ENCODE assay signal across 1 cellular context in the genomic region with DNA sequence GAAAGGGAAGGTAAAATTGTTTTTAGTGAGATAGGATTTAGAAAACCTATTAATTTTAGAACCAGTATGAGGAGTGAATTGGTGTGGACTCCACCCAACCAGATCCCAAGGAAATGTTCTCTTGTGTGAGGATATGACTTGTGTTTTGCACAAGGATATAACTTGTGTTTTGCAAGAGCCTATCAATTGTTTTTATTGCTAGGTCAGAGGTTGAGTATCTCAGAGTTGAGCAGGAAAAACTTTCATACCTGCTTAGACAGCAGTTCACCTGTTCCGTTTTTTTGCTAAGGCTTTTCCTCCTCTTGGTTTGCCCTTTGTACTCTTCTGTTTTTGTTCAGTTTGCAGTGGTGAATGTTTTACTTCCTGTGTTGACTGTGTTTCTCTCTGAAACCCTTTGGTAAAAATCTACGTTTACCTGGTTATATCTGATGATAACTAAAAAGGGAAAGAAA.
TF ChIP-seq lines count a peak whose summit lies in the region.

No MANE protein-coding gene starts in this region.

TF ChIP-seq in HepG2, 621 proteins besides CTCF, POLR2A, EP300 and RAD21 (continued from another document and continues in another):
- TF ChIP-seq, protein P1, sequence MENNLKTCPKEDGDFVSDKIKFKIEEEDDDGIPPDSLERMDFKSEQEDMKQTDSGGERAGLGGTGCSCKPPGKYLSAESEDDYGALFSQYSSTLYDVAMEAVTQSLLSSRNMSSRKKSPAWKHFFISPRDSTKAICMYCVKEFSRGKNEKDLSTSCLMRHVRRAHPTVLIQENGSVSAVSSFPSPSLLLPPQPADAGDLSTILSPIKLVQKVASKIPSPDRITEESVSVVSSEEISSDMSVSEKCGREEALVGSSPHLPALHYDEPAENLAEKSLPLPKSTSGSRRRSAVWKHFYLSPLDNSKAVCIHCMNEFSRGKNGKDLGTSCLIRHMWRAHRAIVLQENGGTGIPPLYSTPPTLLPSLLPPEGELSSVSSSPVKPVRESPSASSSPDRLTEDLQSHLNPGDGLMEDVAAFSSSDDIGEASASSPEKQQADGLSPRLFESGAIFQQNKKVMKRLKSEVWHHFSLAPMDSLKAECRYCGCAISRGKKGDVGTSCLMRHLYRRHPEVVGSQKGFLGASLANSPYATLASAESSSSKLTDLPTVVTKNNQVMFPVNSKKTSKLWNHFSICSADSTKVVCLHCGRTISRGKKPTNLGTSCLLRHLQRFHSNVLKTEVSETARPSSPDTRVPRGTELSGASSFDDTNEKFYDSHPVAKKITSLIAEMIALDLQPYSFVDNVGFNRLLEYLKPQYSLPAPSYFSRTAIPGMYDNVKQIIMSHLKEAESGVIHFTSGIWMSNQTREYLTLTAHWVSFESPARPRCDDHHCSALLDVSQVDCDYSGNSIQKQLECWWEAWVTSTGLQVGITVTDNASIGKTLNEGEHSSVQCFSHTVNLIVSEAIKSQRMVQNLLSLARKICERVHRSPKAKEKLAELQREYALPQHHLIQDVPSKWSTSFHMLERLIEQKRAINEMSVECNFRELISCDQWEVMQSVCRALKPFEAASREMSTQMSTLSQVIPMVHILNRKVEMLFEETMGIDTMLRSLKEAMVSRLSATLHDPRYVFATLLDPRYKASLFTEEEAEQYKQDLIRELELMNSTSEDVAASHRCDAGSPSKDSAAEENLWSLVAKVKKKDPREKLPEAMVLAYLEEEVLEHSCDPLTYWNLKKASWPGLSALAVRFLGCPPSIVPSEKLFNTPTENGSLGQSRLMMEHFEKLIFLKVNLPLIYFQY (CRISPR knock-in tag; IDR thresholded peaks at IDR 0.05; ENCODE audit: borderline replicate concordance): no peak
- TF ChIP-seq CAMTA2 (CRISPR knock-in tag; IDR thresholded peaks at IDR 0.05; ENCODE audit: borderline replicate concordance): no peak
- TF ChIP-seq, protein P2, sequence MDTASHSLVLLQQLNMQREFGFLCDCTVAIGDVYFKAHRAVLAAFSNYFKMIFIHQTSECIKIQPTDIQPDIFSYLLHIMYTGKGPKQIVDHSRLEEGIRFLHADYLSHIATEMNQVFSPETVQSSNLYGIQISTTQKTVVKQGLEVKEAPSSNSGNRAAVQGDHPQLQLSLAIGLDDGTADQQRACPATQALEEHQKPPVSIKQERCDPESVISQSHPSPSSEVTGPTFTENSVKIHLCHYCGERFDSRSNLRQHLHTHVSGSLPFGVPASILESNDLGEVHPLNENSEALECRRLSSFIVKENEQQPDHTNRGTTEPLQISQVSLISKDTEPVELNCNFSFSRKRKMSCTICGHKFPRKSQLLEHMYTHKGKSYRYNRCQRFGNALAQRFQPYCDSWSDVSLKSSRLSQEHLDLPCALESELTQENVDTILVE (CRISPR knock-in tag; IDR thresholded peaks at IDR 0.05): peak; percentile 39; the same call in 1 of the 2 replicates
- peak; percentile 29; the same call in 1 of the 2 replicates for TF ChIP-seq MEF2D (CRISPR knock-in tag; IDR thresholded peaks at IDR 0.05)
- TF ChIP-seq CBX5 (CRISPR knock-in tag; IDR thresholded peaks at IDR 0.05; ENCODE audit: borderline replicate concordance): no peak
- no peak for TF ChIP-seq ZNF619 (CRISPR knock-in tag; IDR thresholded peaks at IDR 0.05)
- peak; percentile 9 for TF ChIP-seq STAG1 (CRISPR knock-in tag; IDR thresholded peaks at IDR 0.05)
- TF ChIP-seq ZNF331 (CRISPR knock-in tag; IDR thresholded peaks at IDR 0.05): peak; percentile 79; the same call in 1 of the 2 replicates
- no peak for TF ChIP-seq ZNF552 (CRISPR knock-in tag; IDR thresholded peaks at IDR 0.05; ENCODE audit: borderline replicate concordance)
- TF ChIP-seq, protein P3, sequence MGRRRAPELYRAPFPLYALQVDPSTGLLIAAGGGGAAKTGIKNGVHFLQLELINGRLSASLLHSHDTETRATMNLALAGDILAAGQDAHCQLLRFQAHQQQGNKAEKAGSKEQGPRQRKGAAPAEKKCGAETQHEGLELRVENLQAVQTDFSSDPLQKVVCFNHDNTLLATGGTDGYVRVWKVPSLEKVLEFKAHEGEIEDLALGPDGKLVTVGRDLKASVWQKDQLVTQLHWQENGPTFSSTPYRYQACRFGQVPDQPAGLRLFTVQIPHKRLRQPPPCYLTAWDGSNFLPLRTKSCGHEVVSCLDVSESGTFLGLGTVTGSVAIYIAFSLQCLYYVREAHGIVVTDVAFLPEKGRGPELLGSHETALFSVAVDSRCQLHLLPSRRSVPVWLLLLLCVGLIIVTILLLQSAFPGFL (CRISPR knock-in tag; IDR thresholded peaks at IDR 0.05): no peak
- TF ChIP-seq FOXK2 (IDR thresholded peaks at IDR 0.05): 0 out of 2 replicates have a peak, but pooled peaks have one; percentile 6
- no peak for TF ChIP-seq SMC3 (IDR thresholded peaks at IDR 0.05; ENCODE audit: low read length)
- peak in 1 of 2 experiments; percentile 35; a peak in 1 of 4 replicates for TF ChIP-seq KLF16 (CRISPR knock-in tag; IDR thresholded peaks at IDR 0.05)
- peak; percentile 59; the same call in 1 of the 2 replicates for TF ChIP-seq ZNF12 (CRISPR knock-in tag; IDR thresholded peaks at IDR 0.05)
- TF ChIP-seq, protein P4, sequence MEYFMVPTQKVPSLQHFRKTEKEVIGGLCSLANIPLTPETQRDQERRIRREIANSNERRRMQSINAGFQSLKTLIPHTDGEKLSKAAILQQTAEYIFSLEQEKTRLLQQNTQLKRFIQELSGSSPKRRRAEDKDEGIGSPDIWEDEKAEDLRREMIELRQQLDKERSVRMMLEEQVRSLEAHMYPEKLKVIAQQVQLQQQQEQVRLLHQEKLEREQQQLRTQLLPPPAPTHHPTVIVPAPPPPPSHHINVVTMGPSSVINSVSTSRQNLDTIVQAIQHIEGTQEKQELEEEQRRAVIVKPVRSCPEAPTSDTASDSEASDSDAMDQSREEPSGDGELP (IDR thresholded peaks at IDR 0.05; ENCODE audit: borderline replicate concordance, low read depth): peak; percentile 75; the same call in 1 of the 2 replicates
- TF ChIP-seq KMT2B (CRISPR knock-in tag; IDR thresholded peaks at IDR 0.05): peak; percentile 58
- TF ChIP-seq, protein P5, sequence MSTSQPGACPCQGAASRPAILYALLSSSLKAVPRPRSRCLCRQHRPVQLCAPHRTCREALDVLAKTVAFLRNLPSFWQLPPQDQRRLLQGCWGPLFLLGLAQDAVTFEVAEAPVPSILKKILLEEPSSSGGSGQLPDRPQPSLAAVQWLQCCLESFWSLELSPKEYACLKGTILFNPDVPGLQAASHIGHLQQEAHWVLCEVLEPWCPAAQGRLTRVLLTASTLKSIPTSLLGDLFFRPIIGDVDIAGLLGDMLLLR (CRISPR knock-in tag; IDR thresholded peaks at IDR 0.05): no peak
- TF ChIP-seq MIXL1 (CRISPR knock-in tag; IDR thresholded peaks at IDR 0.05): peak; percentile 49; the same call in 1 of the 2 replicates
- TF ChIP-seq ZNF382 (CRISPR knock-in tag; IDR thresholded peaks at IDR 0.05; ENCODE audit: borderline replicate concordance): no peak
- no peak for TF ChIP-seq ETV6 (CRISPR knock-in tag; conservative IDR thresholded peaks at IDR 0.05)
- peak; percentile 61; the same call in 1 of the 2 replicates for TF ChIP-seq ZNF205 (CRISPR knock-in tag; IDR thresholded peaks at IDR 0.05)
- TF ChIP-seq, protein P6, sequence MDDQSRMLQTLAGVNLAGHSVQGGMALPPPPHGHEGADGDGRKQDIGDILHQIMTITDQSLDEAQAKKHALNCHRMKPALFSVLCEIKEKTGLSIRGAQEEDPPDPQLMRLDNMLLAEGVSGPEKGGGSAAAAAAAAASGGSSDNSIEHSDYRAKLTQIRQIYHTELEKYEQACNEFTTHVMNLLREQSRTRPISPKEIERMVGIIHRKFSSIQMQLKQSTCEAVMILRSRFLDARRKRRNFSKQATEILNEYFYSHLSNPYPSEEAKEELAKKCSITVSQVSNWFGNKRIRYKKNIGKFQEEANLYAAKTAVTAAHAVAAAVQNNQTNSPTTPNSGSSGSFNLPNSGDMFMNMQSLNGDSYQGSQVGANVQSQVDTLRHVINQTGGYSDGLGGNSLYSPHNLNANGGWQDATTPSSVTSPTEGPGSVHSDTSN (CRISPR knock-in tag; IDR thresholded peaks at IDR 0.05; ENCODE audit: borderline replicate concordance): no peak
- no peak for TF ChIP-seq PRPF4 (IDR thresholded peaks at IDR 0.05; ENCODE audit: low read depth, low read length, poor library complexity, severe bottlenecking)
- TF ChIP-seq ZNF670 (CRISPR knock-in tag; IDR thresholded peaks at IDR 0.05; ENCODE audit: borderline replicate concordance): 0 out of 2 replicates have a peak, but pooled peaks have one; percentile 66
- no peak for TF ChIP-seq LCORL (IDR thresholded peaks at IDR 0.05)
- peak; percentile 67; the same call in 1 of the 2 replicates for TF ChIP-seq LCORL (CRISPR knock-in tag; IDR thresholded peaks at IDR 0.05)
- peak; percentile 76 for TF ChIP-seq NFIC (IDR thresholded peaks at IDR 0.05; ENCODE audit: low read length)
- TF ChIP-seq, protein P7, sequence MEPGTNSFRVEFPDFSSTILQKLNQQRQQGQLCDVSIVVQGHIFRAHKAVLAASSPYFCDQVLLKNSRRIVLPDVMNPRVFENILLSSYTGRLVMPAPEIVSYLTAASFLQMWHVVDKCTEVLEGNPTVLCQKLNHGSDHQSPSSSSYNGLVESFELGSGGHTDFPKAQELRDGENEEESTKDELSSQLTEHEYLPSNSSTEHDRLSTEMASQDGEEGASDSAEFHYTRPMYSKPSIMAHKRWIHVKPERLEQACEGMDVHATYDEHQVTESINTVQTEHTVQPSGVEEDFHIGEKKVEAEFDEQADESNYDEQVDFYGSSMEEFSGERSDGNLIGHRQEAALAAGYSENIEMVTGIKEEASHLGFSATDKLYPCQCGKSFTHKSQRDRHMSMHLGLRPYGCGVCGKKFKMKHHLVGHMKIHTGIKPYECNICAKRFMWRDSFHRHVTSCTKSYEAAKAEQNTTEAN (CRISPR knock-in tag; conservative IDR thresholded peaks at IDR 0.05): peak; percentile 88
- TF ChIP-seq, protein P8, sequence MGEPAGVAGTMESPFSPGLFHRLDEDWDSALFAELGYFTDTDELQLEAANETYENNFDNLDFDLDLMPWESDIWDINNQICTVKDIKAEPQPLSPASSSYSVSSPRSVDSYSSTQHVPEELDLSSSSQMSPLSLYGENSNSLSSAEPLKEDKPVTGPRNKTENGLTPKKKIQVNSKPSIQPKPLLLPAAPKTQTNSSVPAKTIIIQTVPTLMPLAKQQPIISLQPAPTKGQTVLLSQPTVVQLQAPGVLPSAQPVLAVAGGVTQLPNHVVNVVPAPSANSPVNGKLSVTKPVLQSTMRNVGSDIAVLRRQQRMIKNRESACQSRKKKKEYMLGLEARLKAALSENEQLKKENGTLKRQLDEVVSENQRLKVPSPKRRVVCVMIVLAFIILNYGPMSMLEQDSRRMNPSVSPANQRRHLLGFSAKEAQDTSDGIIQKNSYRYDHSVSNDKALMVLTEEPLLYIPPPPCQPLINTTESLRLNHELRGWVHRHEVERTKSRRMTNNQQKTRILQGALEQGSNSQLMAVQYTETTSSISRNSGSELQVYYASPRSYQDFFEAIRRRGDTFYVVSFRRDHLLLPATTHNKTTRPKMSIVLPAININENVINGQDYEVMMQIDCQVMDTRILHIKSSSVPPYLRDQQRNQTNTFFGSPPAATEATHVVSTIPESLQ (CRISPR knock-in tag; conservative IDR thresholded peaks at IDR 0.05): no peak; the same call in 1 of the 2 replicates
- TF ChIP-seq RBFOX2 (IDR thresholded peaks at IDR 0.05; ENCODE audit: low read depth, low read length): 0 out of 2 replicates have a peak, but pooled peaks have one; percentile 36
- TF ChIP-seq HNF4G (IDR thresholded peaks at IDR 0.05; ENCODE audit: borderline replicate concordance, low read depth, low read length): peak; percentile 91
- TF ChIP-seq HNF4G (CRISPR knock-in tag; IDR thresholded peaks at IDR 0.05; ENCODE audit: borderline replicate concordance, low read depth): 0 out of 2 replicates have a peak, but pooled peaks have one; percentile 52
- no peak for TF ChIP-seq GTF2F1 (IDR thresholded peaks at IDR 0.05; ENCODE audit: low read length)
- TF ChIP-seq, protein P9, sequence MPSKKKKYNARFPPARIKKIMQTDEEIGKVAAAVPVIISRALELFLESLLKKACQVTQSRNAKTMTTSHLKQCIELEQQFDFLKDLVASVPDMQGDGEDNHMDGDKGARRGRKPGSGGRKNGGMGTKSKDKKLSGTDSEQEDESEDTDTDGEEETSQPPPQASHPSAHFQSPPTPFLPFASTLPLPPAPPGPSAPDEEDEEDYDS (CRISPR knock-in tag; IDR thresholded peaks at IDR 0.05): peak; percentile 42; the same call in 1 of the 2 replicates
- TF ChIP-seq TEAD3 (CRISPR knock-in tag; optimal IDR thresholded peaks at IDR 0.05; ENCODE audit: borderline replicate concordance): peak; percentile 71
- peak; percentile 92 for TF ChIP-seq MED1 (CRISPR knock-in tag; IDR thresholded peaks at IDR 0.05)
- TF ChIP-seq, protein P10, sequence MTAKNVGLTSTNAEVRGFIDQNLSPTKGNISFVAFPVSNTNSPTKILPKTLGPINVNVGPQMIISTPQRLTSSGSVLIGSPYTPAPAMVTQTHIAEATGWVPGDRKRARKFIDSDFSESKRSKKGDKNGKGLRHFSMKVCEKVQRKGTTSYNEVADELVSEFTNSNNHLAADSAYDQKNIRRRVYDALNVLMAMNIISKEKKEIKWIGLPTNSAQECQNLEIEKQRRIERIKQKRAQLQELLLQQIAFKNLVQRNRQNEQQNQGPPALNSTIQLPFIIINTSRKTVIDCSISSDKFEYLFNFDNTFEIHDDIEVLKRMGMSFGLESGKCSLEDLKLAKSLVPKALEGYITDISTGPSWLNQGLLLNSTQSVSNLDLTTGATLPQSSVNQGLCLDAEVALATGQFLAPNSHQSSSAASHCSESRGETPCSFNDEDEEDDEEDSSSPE (CRISPR knock-in tag; IDR thresholded peaks at IDR 0.05): no peak
- TF ChIP-seq TARDBP (CRISPR knock-in tag; IDR thresholded peaks at IDR 0.05): peak; percentile 63; the same call in 1 of the 2 replicates
- no peak for TF ChIP-seq FOSL2 (CRISPR knock-in tag; IDR thresholded peaks at IDR 0.05)
- TF ChIP-seq ZNF737 (CRISPR knock-in tag; IDR thresholded peaks at IDR 0.05; ENCODE audit: borderline replicate concordance): no peak
- TF ChIP-seq HNF4A (CRISPR knock-in tag; IDR thresholded peaks at IDR 0.05): peak; percentile 92
- TF ChIP-seq PAWR (CRISPR knock-in tag; IDR thresholded peaks at IDR 0.05; ENCODE audit: borderline replicate concordance): no peak
- TF ChIP-seq CHD4 (IDR thresholded peaks at IDR 0.05; ENCODE audit: borderline replicate concordance, low read length): peak; percentile 66; the same call in 1 of the 2 replicates
- TF ChIP-seq ZBTB38 (CRISPR knock-in tag; IDR thresholded peaks at IDR 0.05): no peak
- peak; percentile 92 for TF ChIP-seq GATAD2A (CRISPR knock-in tag; IDR thresholded peaks at IDR 0.05)
- TF ChIP-seq, protein P11, sequence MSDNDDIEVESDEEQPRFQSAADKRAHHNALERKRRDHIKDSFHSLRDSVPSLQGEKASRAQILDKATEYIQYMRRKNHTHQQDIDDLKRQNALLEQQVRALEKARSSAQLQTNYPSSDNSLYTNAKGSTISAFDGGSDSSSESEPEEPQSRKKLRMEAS (IDR thresholded peaks at IDR 0.05): peak; percentile 34; the same call in 1 of the 2 replicates
- peak; percentile 88 for TF ChIP-seq PHF21A (CRISPR knock-in tag; IDR thresholded peaks at IDR 0.05)
- peak; percentile 94; the same call in 1 of the 2 replicates for TF ChIP-seq ETV5 (CRISPR knock-in tag; IDR thresholded peaks at IDR 0.05; ENCODE audit: borderline replicate concordance)
- TF ChIP-seq ELF1 (CRISPR knock-in tag; IDR thresholded peaks at IDR 0.05): peak; percentile 76
- TF ChIP-seq FOXA1 (IDR thresholded peaks at IDR 0.05): no peak
- TF ChIP-seq FOXA1 (CRISPR knock-in tag; IDR thresholded peaks at IDR 0.05): peak; percentile 61; the same call in 1 of the 2 replicates
- TF ChIP-seq HMG20A (CRISPR knock-in tag; IDR thresholded peaks at IDR 0.05; ENCODE audit: borderline replicate concordance): peak; percentile 68
- peak; percentile 71; the same call in 1 of the 2 replicates for TF ChIP-seq ZKSCAN8 (CRISPR knock-in tag; IDR thresholded peaks at IDR 0.05; ENCODE audit: borderline replicate concordance)
